ENCODE assay signal across 10 cellular contexts in genomic region chr2:189350515-189351209, GRCh38.
A peak's percentile ranks its signal among the peaks of the same experiment; 100 is the strongest.
DNase-seq lines count a peak whose midpoint lies in the region; ATAC-seq and TF ChIP-seq lines count a peak whose summit lies in the region.
"Had no signal": no experiment of that assay in that cellular context is flagged by ENCODE, and none has a peak within 500 bp of the region (broad histone marks: within the 10 kb centered on the region; RNA-seq: fewer than 3 reads in every experiment).

No MANE protein-coding gene starts in this region.

- H3K9me3 ChIP-seq in SK-N-MC (ENCODE audit: low read depth, low read length): peaks cover 3% of the 10 kb centered on the region; the same call in 1 of the 2 replicates
- H3K9me3 ChIP-seq: colonic mucosa had no signal

- TF ChIP-seq CTCF in AG04449 (IDR thresholded peaks at IDR 0.05; ENCODE audit: insufficient read depth, low read length, missing control alignments) (no peak), natural killer cell (IDR thresholded peaks at IDR 0.05) (no peak)

- CTCF ChIA-PET in AG04449 (lab: Yijun Ruan, JAX): interaction anchor here (1.0 to 3.0 kb wide), 3 partner anchors 62 to 256 kb away, joined by 3 to 12 read pairs (median 3); no protein-coding TSS in a partner anchor

- H3K36me3 Mint-ChIP-seq in natural killer cell: no peaks in the 10 kb centered on the region

- peak; percentile 77 for DNase-seq in AG04449 (ENCODE audit: low read depth, low spot score)
- DNase-seq in SK-N-MC (ENCODE audit: low read depth, low spot score): no peak
- peak; percentile 93 for DNase-seq in fibroblast of the conjunctiva (ENCODE audit: low read depth)
- DNase-seq in non-pigmented ciliary epithelial cell (ENCODE audit: low read depth): peak; percentile 89
- DNase-seq in DMS114 treated with DMSO at 0.1 percent for 48 hours (lab: John Stamatoyannopoulos, UW; ENCODE audit: unreplicated experiment): no peak
- DNase-seq in natural killer cell: no peak
- no peak for DNase-seq in SK-N-DZ (ENCODE audit: low spot score)
- DNase-seq: C1 segment of cervical spinal cord, colonic mucosa had no signal

- no peaks in the 10 kb centered on the region for H3K27me3 Mint-ChIP-seq in natural killer cell (ENCODE audit: low read depth in 2 of 2)

- intact Hi-C loops in natural killer cell (cut with micrococcal nuclease): no loop called here

- H3K4me3 ChIP-seq in AG04449 (ENCODE audit: low read depth, low read length) (no peak overlapping the region), SK-N-MC (no peak overlapping the region)
- H3K4me3 ChIP-seq: colonic mucosa had no signal

- ATAC-seq in GM18870 (IDR thresholded peaks at IDR 0.05; ENCODE audit: unreplicated experiment) (no peak), natural killer cell (no peak)

- no peaks in the 10 kb centered on the region for H3K36me3 ChIP-seq in SK-N-MC (ENCODE audit: insufficient read depth, low read length)
- H3K36me3 ChIP-seq: colonic mucosa had no signal

- peaks cover 3 to 5% of the 10 kb centered on the region in 2 donors for H3K9me3 Mint-ChIP-seq in natural killer cell

- H3K9ac ChIP-seq in SK-N-MC (ENCODE audit: insufficient read length): no peak overlapping the region

- no peak overlapping the region for H3K27ac Mint-ChIP-seq in natural killer cell

- H3K4me1 Mint-ChIP-seq in natural killer cell: no peaks in the 10 kb centered on the region

- POLR2A ChIA-PET in AG04449 (lab: Yijun Ruan, JAX): no interaction called here

- H3K27ac ChIP-seq in SK-N-MC: 0 out of 2 replicates have a peak overlapping the region, but pooled peaks have one; percentile 15
- H3K27ac ChIP-seq: colonic mucosa had no signal

- H3K4me3 Mint-ChIP-seq in natural killer cell: no peak overlapping the region

Comparison
In these comparisons a context has a peak if more than half of its experiments do, and no peak if none do; other contexts are left out.
1. DNase-seq: peak in AG04449 (single experiment), fibroblast of the conjunctiva (single experiment) and non-pigmented ciliary epithelial cell (single experiment); none in SK-N-MC (single experiment), DMS114 treated with DMSO at 0.1 percent for 48 hours (single experiment), natural killer cell (single experiment) and SK-N-DZ (single experiment).